Comparison of ENCODE assay signal across 14 cellular contexts in the genomic region with DNA sequence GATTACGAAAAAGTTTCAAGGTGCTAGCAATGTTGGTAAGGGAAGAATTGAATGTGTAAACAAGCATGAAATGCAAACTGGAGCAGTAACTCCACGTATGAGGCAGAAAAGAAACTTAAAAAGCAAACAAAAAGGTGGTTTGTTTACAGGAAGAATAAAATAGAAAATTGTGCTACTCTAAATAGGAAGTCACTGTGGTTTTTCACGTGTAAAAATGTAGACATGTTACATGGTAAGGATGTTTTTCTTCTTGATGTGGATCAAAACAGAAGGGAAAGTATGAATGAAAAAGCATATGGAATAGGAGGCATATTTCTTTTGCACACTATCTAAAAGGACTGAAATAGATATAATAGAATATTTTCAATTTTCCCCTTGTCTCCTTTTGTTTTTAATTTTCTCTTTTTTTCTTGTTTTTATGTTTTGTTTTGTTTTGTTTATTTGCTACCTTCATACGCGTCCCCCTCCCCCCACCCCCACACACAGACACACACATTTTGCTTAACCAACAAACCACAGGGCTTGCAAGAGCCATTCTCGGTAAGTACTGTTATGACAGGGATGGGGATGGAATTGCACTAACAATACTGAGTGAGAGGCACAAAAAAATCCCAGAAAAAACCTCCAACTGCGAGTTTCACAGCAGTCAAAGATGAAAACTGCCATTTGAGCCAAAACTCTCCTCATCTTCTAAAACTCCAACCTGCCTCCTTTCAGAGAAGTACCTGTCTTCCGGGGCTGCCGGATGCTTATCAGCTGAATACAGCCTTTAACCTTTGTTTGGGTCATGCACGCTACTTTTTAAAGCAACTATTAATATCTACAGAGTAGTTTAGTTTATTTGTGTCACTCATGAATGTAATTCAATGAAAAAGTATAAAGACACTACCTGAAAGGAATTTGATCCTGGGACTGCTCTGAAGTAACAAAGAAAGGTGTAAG.
DNase-seq lines count a peak whose midpoint lies in the region; ATAC-seq and TF ChIP-seq lines count a peak whose summit lies in the region.
"Had no signal": no experiment of that assay in that cellular context is flagged by ENCODE, and none has a peak within 500 bp of the region (broad histone marks: within the 10 kb centered on the region; RNA-seq: fewer than 3 reads in every experiment).

No MANE protein-coding gene starts in this region.

- 52 to 60% (median 58%) methylated on average over 10 of the region's 10 CpGs for WGBS in spleen, 5 donors

- no peak for TF ChIP-seq CTCF in spleen (IDR thresholded peaks at IDR 0.05 in 8 of 11, conservative IDR thresholded peaks at IDR 0.05 in 3 of 11)

- no peaks in the 10 kb centered on the region for H3K9me3 ChIP-seq in spleen

- no peak for TF ChIP-seq POLR2A in spleen (IDR thresholded peaks at IDR 0.05)

- no peaks in the 10 kb centered on the region for H3K36me3 ChIP-seq in spleen
- H3K36me3 ChIP-seq: cardiac muscle cell had no signal

- H3K4me1 ChIP-seq in spleen, result no peaks in the 10 kb centered on the region
- H3K4me1 ChIP-seq: foreskin keratinocyte had no signal

- DNase-seq in cerebellar cortex (ENCODE audit: low spot score) (peak; percentile 2), left lobe of liver (ENCODE audit: low spot score) (no peak), DMS114 treated with DMSO at 0.1 percent for 48 hours (lab: John Stamatoyannopoulos, UW; ENCODE audit: unreplicated experiment) (no peak), DMS 273 treated with DMSO at 0.1 percent for 48 hours (lab: John Stamatoyannopoulos, UW) (no peak), spleen (no peak)
- DNase-seq: foreskin keratinocyte; NCI-H187; SIG-M5; stimulated activated CD4-positive, alpha-beta T cell treated with anti-CD3 and anti-CD28 coated beads, Interleukin-15, amount 100 ng/mL, for 24 hours; substantia nigra had no signal

- H3K27ac ChIP-seq in spleen, result no peak overlapping the region
- H3K27ac ChIP-seq: cardiac muscle cell, foreskin keratinocyte had no signal

- no peak overlapping the region for H3K4me3 ChIP-seq in spleen
- H3K4me3 ChIP-seq: cardiac muscle cell had no signal

- peaks cover 0 to 6% (median 0%) of the 10 kb centered on the region in 7 donors for H3K27me3 ChIP-seq in spleen (replicated peaks in 1 of 7)
- H3K27me3 ChIP-seq: cardiac muscle cell, foreskin keratinocyte had no signal

- peak; percentile 88 for ATAC-seq in GM18519 (IDR thresholded peaks at IDR 0.05; ENCODE audit: low FRiP score, unreplicated experiment)
- ATAC-seq in GM21423 (IDR thresholded peaks at IDR 0.05; ENCODE audit: unreplicated experiment), result peak; percentile 71
- peak; percentile 67 for ATAC-seq in HG03159 (IDR thresholded peaks at IDR 0.05; ENCODE audit: unreplicated experiment)
- ATAC-seq in left lobe of liver, result no peak
- ATAC-seq: foreskin keratinocyte had no signal

- intact Hi-C loops in spleen (cut with DNase I; ENCODE audit: low total_unique reads), result no loop called here
